In the genomic region with DNA sequence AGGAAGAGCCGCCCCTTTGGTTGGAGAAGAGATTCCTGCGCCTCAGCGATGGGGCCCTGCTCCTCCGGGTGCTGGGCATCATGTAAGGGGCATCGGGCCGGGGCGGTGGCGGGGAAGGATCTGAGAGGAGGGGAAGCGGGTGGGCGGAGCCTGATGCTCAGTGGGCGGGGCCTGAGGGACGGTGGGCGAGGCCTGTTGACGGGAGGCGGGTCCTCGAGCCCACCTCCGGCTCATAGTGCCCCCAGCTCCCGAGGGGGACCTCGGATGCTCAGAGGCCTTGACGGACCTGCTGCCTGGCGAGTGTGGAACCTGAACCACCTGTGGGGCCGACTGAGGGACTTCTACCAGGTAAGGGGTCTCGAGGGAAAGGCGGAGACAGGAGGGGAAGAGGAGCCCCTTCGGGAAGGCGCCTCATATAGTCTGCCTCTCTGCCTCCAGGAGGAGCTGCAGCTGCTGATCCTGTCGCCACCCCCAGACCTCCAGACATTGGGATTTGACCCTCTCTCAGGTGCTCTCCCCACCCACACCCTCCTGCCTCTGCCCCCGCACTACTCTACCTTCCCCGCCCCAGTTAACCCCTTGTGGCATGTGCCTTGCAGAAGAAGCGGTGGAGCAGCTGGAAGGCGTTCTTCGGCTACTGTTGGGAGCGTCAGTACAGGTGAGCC, we compare ENCODE assay signal across 8 cellular contexts. TPM values are rescaled to one million over a fixed set of nuclear protein-coding genes. Genes with fewer than 3 reads are reported as not detected.
A peak's percentile ranks its signal among the peaks of the same experiment; 100 is the strongest.
DNase-seq lines count a peak whose midpoint lies in the region; ATAC-seq and TF ChIP-seq lines count a peak whose summit lies in the region.

No MANE protein-coding gene starts in this region.

- in situ Hi-C loops in GM13977 (cut with MboI; ENCODE audit: low pct_unique_long_range_greater_than_20kb, low sequenced_read_pairs, unreplicated experiment): no loop called here

- H3K27ac ChIP-seq in heart left ventricle: peak overlapping the region in 1 of 12 donors; percentile 72

- H3K4me3 ChIP-seq in heart left ventricle: peak overlapping the region in 7 of 12 donors; percentile 17 to 54 (median 20)

- intact Hi-C loops in heart left ventricle (cut with DNase I): no loop called here

- no peaks in the 10 kb centered on the region for H3K9me3 ChIP-seq in heart left ventricle

- H3K4me1 ChIP-seq in heart left ventricle: peaks cover 0 to 38% (median 8%) of the 10 kb centered on the region in 12 donors

- TF ChIP-seq POLR2A in heart left ventricle (IDR thresholded peaks at IDR 0.05): no peak

- peak overlapping the region; percentile 81 to 97 (median 94) for H3K4me3 Mint-ChIP-seq in IgD-negative memory B cell

- H3K27me3 Mint-ChIP-seq in IgD-negative memory B cell: no peaks in the 10 kb centered on the region

- WGBS in heart left ventricle, 4 donors: 28 to 39% (median 32%) methylated on average over 24 to 33 of the region's 33 CpGs

- H3K27ac Mint-ChIP-seq in IgD-negative memory B cell: peak overlapping the region; percentile 94 to 99 (median 96)

- no peak for TF ChIP-seq CTCF in GM13977 (IDR thresholded peaks at IDR 0.05; ENCODE audit: extremely low read depth, insufficient read depth, missing control alignments)
- TF ChIP-seq CTCF in heart left ventricle (IDR thresholded peaks at IDR 0.05): peak in 1 of 12 donors; percentile 6

- no peaks in the 10 kb centered on the region for H3K9me3 Mint-ChIP-seq in IgD-negative memory B cell

- H3K4me1 Mint-ChIP-seq in IgD-negative memory B cell: peaks cover 20 to 29% (median 26%) of the 10 kb centered on the region in 3 donors

- peaks cover 0 to 19% (median 0%) of the 10 kb centered on the region in 9 donors for H3K36me3 ChIP-seq in heart left ventricle

- peak; percentile 85 for DNase-seq in GM13977 (ENCODE audit: low spot score)
- peak; percentile 63 to 70 for DNase-seq in activated CD8-positive, alpha-beta memory T cell treated with anti-CD3 and anti-CD28 coated beads for 4 hours (ENCODE audit: low read depth in 2 of 2)
- DNase-seq in heart left ventricle: peak in 2 of 5 donors; percentile 56 to 64
- DNase-seq in stimulated activated CD4-positive, alpha-beta T cell treated with anti-CD3 and anti-CD28 coated beads, Interleukin-4, amount 100 ng/mL, for 1 hour: peak; percentile 80
- DNase-seq in ureter (ENCODE audit: low spot score): no peak
- no peak for DNase-seq in mesenteric fat pad (ENCODE audit: low spot score)

- ATAC-seq in heart left ventricle (peak in 1 of 4 donors; percentile 16), HG02571 (IDR thresholded peaks at IDR 0.05; ENCODE audit: unreplicated experiment) (no peak)

- peaks cover 3% of the 10 kb centered on the region for H3K36me3 Mint-ChIP-seq in IgD-negative memory B cell

- H3K27me3 ChIP-seq in heart left ventricle: peaks cover 0 to 15% (median 0%) of the 10 kb centered on the region in 9 donors

RNA-seq across cellular contexts. Expression of a gene that starts 0.8 kb away (rescaled TPM):
- 33.0 TPM for polyA plus RNA-seq in IgD-negative memory B cell
- total RNA-seq in heart left ventricle: 10 to 100 TPM in 1 of 9 donors, 1 to 10 TPM in 8; 4.1 to 16.2 (median 7.3) TPM
- polyA plus RNA-seq in heart left ventricle: 10 to 100 TPM in 1 of 2 donors, 1 to 10 TPM in 1; 8.1 to 24.0 TPM
- 17.1 TPM for total RNA-seq in ureter
- 11.5 TPM for total RNA-seq in mesenteric fat pad

RNA-seq across cellular contexts. Expression of a gene that starts 18.2 kb away (rescaled TPM):
- polyA plus RNA-seq in IgD-negative memory B cell (12.2 TPM), heart left ventricle (10 to 100 TPM; 15.0 to 30.4 TPM)
- total RNA-seq in heart left ventricle (10 to 100 TPM; 12.8 to 32.5 (median 18.3) TPM), ureter (31.3 TPM), mesenteric fat pad (26.1 TPM)

RNA-seq across cellular contexts. Expression of a gene that starts 22.9 kb away (rescaled TPM):
- polyA plus RNA-seq in IgD-negative memory B cell (185 TPM), heart left ventricle (100 to 1,000 TPM; 385 to 882 TPM)
- total RNA-seq in heart left ventricle (100 to 1,000 TPM; 220 to 561 (median 290) TPM), ureter (255 TPM), mesenteric fat pad (111 TPM)

RNA-seq across cellular contexts. Expression of a gene that starts 23.4 kb away (rescaled TPM):
- polyA plus RNA-seq in IgD-negative memory B cell (560 TPM), heart left ventricle (100 to 1,000 TPM; 172 to 186 TPM)
- total RNA-seq in heart left ventricle (100 to 1,000 TPM in 4 of 9 donors, 10 to 100 TPM in 5; 80.0 to 169 (median 95.6) TPM), ureter (156 TPM), mesenteric fat pad (151 TPM)

RNA-seq across cellular contexts. Expression of a gene that starts 35.5 kb away (rescaled TPM):
- 11.2 TPM for polyA plus RNA-seq in IgD-negative memory B cell
- total RNA-seq in heart left ventricle: 100 to 1,000 TPM in 8 of 9 donors, 10 to 100 TPM in 1; 94.0 to 291 (median 145) TPM
- polyA plus RNA-seq in heart left ventricle: 100 to 1,000 TPM; 217 to 260 TPM
- 82.8 TPM for total RNA-seq in ureter
- 56.9 TPM for total RNA-seq in mesenteric fat pad

Comparison
In these comparisons a context has a peak if more than half of its experiments do, and no peak if none do; other contexts are left out.
1. DNase-seq: peak in GM13977 (single experiment), activated CD8-positive, alpha-beta memory T cell treated with anti-CD3 and anti-CD28 coated beads for 4 hours (2 of 2) and stimulated activated CD4-positive, alpha-beta T cell treated with anti-CD3 and anti-CD28 coated beads, Interleukin-4, amount 100 ng/mL, for 1 hour (single experiment); none in ureter (single experiment) and mesenteric fat pad (single experiment).